Comparison of ENCODE assay signal across 14 cellular contexts in genomic region chr12:53060064-53060720, GRCh38. TPM values are rescaled to one million over a fixed set of nuclear protein-coding genes. Genes with fewer than 3 reads are reported as not detected.
DNase-seq lines count a peak whose midpoint lies in the region; ATAC-seq and TF ChIP-seq lines count a peak whose summit lies in the region.
"Had no signal": no experiment of that assay in that cellular context is flagged by ENCODE, and none has a peak within 500 bp of the region (broad histone marks: within the 10 kb centered on the region; RNA-seq: fewer than 3 reads in every experiment).

No MANE protein-coding gene starts in this region.

- no peak for ATAC-seq in activated naive CD8-positive, alpha-beta T cell treated with anti-CD3 and anti-CD28 coated beads, Interleukin-2, amount 10 ng/mL, durations not matched to agents 7 days and 5 days (ENCODE audit: low read depth)
- no peak for ATAC-seq in effector memory CD8-positive, alpha-beta T cell (replicated peaks)
- ATAC-seq in GM21737 (IDR thresholded peaks at IDR 0.05; ENCODE audit: unreplicated experiment), result no peak
- ATAC-seq: naive thymus-derived CD8-positive, alpha-beta T cell had no signal

- peaks cover 0 to 2% of the 10 kb centered on the region in 2 donors for H3K4me1 ChIP-seq in neuronal stem cell (ENCODE audit: control insufficient read depth in 2 of 2, insufficient read depth in 1 of 2, low read depth in 1 of 2, low read length in 2 of 2)
- peaks cover 0 to 100% (median 48%) of the 10 kb centered on the region in 4 donors for H3K4me1 ChIP-seq in tibial nerve

- no peak overlapping the region for H4K91ac ChIP-seq in neuronal stem cell (ENCODE audit: low read depth, low read length, poor library complexity)

- H2BK120ac ChIP-seq in neuronal stem cell (ENCODE audit: low read depth, low read length), result peak overlapping the region; percentile 72

- no peak overlapping the region for H2AFZ ChIP-seq in neuronal stem cell (ENCODE audit: low read length)

- no CpG with 5 or more reads among the region's 17 CpGs for WGBS in neuronal stem cell (ENCODE audit: extremely low coverage in 2 of 2, insufficient read length in 2 of 2, insufficient replicate concordance in 1 of 2), 2 donors
- 78 to 86% methylated on average over 15 to 17 of the region's 17 CpGs for WGBS in tibial nerve, 2 donors

- H3K23ac ChIP-seq in neuronal stem cell (ENCODE audit: low read depth, low read length, poor library complexity), result peak overlapping the region; percentile 89

- no peaks in the 10 kb centered on the region for H3K9me3 Mint-ChIP-seq in activated naive CD8-positive, alpha-beta T cell treated with anti-CD3 and anti-CD28 coated beads, Interleukin-2, amount 10 ng/mL, durations not matched to agents 7 days and 5 days
- H3K9me3 Mint-ChIP-seq in activated naive CD8-positive, alpha-beta T cell treated with anti-CD3 and anti-CD28 coated beads for 36 hours, result no peaks in the 10 kb centered on the region
- H3K9me3 Mint-ChIP-seq in effector memory CD8-positive, alpha-beta T cell, result no peaks in the 10 kb centered on the region
- H3K9me3 Mint-ChIP-seq: naive thymus-derived CD8-positive, alpha-beta T cell had no signal

- peak overlapping the region; percentile 84 for H2BK12ac ChIP-seq in neuronal stem cell (ENCODE audit: low read length)

- H3K4me1 Mint-ChIP-seq in activated naive CD8-positive, alpha-beta T cell treated with anti-CD3 and anti-CD28 coated beads, Interleukin-2, amount 10 ng/mL, durations not matched to agents 7 days and 5 days, result no peaks in the 10 kb centered on the region
- H3K4me1 Mint-ChIP-seq in activated naive CD8-positive, alpha-beta T cell treated with anti-CD3 and anti-CD28 coated beads for 36 hours, result no peaks in the 10 kb centered on the region
- H3K4me1 Mint-ChIP-seq in effector memory CD8-positive, alpha-beta T cell (ENCODE audit: low read depth in 2 of 2), result peaks cover 7 to 8% of the 10 kb centered on the region in 2 donors

- H3K36me3 ChIP-seq in neuronal stem cell (replicated peaks in 1 of 2; ENCODE audit: control insufficient read depth in 2 of 2, insufficient read depth in 2 of 2, low read length in 2 of 2), result peaks cover 0 to 6% of the 10 kb centered on the region in 2 donors
- peaks cover 10 to 100% (median 11%) of the 10 kb centered on the region in 3 donors for H3K36me3 ChIP-seq in tibial nerve

- no peak overlapping the region for H3K4ac ChIP-seq in neuronal stem cell (ENCODE audit: low read length)

- peak; percentile 27 for DNase-seq in activated naive CD8-positive, alpha-beta T cell treated with anti-CD3 and anti-CD28 coated beads, Interleukin-2, amount 10 ng/mL, durations not matched to agents 7 days and 5 days
- no peak for DNase-seq in activated naive CD8-positive, alpha-beta T cell treated with anti-CD3 and anti-CD28 coated beads for 36 hours
- DNase-seq in neuronal stem cell (ENCODE audit: low spot score) (no peak), tibial nerve (ENCODE audit: low spot score in 2 of 2) (peak in 1 of 2 donors; percentile 11)
- no peak for DNase-seq in effector memory CD8-positive, alpha-beta T cell
- DNase-seq: activated naive CD4-positive, alpha-beta T cell treated with anti-CD3 and anti-CD28 coated beads, Interleukin-2, amount 50 U/mL, for 16 hours; GDM1; KG1; NCI-H1417 treated with DMSO at 0.1 percent for 48 hours; NCI-H446; SK-N-SH; small intestine had no signal

- H3K27me3 ChIP-seq in neuronal stem cell (ENCODE audit: control insufficient read depth in 3 of 3, insufficient read depth in 3 of 3, low read depth in 1 of 3, low read length in 3 of 3), result no peaks in the 10 kb centered on the region
- no peaks in the 10 kb centered on the region for H3K27me3 ChIP-seq in tibial nerve

- no peaks in the 10 kb centered on the region for H3K79me1 ChIP-seq in neuronal stem cell (ENCODE audit: low read depth, low read length)

- H3K27me3 Mint-ChIP-seq in activated naive CD8-positive, alpha-beta T cell treated with anti-CD3 and anti-CD28 coated beads, Interleukin-2, amount 10 ng/mL, durations not matched to agents 7 days and 5 days, result peaks cover 5% of the 10 kb centered on the region
- no peaks in the 10 kb centered on the region for H3K27me3 Mint-ChIP-seq in activated naive CD8-positive, alpha-beta T cell treated with anti-CD3 and anti-CD28 coated beads for 36 hours
- H3K27me3 Mint-ChIP-seq in effector memory CD8-positive, alpha-beta T cell, result peaks cover 0 to 11% of the 10 kb centered on the region in 2 donors

- H3K27ac Mint-ChIP-seq in activated naive CD8-positive, alpha-beta T cell treated with anti-CD3 and anti-CD28 coated beads, Interleukin-2, amount 10 ng/mL, durations not matched to agents 7 days and 5 days, result no peak overlapping the region
- no peak overlapping the region for H3K27ac Mint-ChIP-seq in activated naive CD8-positive, alpha-beta T cell treated with anti-CD3 and anti-CD28 coated beads for 36 hours
- peak overlapping the region in 1 of 2 donors; percentile 60 for H3K27ac Mint-ChIP-seq in effector memory CD8-positive, alpha-beta T cell

- peak overlapping the region; percentile 92 for H3K18ac ChIP-seq in neuronal stem cell (ENCODE audit: low read length)

- H3K4me3 ChIP-seq in neuronal stem cell (ENCODE audit: low read length in 2 of 2) (no peak overlapping the region), tibial nerve (no peak overlapping the region)

- H2AK5ac ChIP-seq in neuronal stem cell (ENCODE audit: low read depth, low read length), result peak overlapping the region; percentile 97

- peak overlapping the region; percentile 87 for H2BK15ac ChIP-seq in neuronal stem cell (ENCODE audit: low read length)

- H3K9ac ChIP-seq in neuronal stem cell (ENCODE audit: low read depth, low read length, poor library complexity), result peak overlapping the region; percentile 21
- H3K9ac ChIP-seq: SK-N-SH had no signal

- no peak for TF ChIP-seq EP300 in tibial nerve (IDR thresholded peaks at IDR 0.05)

- no peak overlapping the region for H3K4me2 ChIP-seq in neuronal stem cell (ENCODE audit: insufficient read depth, low read length, poor library complexity, severe bottlenecking)
- H3K4me2 ChIP-seq: SK-N-SH had no signal

- H3K4me3 Mint-ChIP-seq in activated naive CD8-positive, alpha-beta T cell treated with anti-CD3 and anti-CD28 coated beads, Interleukin-2, amount 10 ng/mL, durations not matched to agents 7 days and 5 days, result no peak overlapping the region
- no peak overlapping the region for H3K4me3 Mint-ChIP-seq in activated naive CD8-positive, alpha-beta T cell treated with anti-CD3 and anti-CD28 coated beads for 36 hours
- no peak overlapping the region for H3K4me3 Mint-ChIP-seq in effector memory CD8-positive, alpha-beta T cell
- H3K4me3 Mint-ChIP-seq: naive thymus-derived CD8-positive, alpha-beta T cell had no signal

- TF ChIP-seq POLR2A in tibial nerve (IDR thresholded peaks at IDR 0.05), result no peak

- TF ChIP-seq CTCF in tibial nerve (IDR thresholded peaks at IDR 0.05), result no peak

- POLR2A ChIA-PET in activated naive CD8-positive, alpha-beta T cell treated with anti-CD3 and anti-CD28 coated beads, Interleukin-2, amount 10 ng/mL, durations not matched to agents 7 days and 5 days (lab: Charles Lee), result interaction anchor here (0.6 to 1.4 kb wide), 4 partner anchors 19 to 449 kb away, joined by 3 to 5 read pairs (median 4); partner anchors contain the start of genes SOAT2 and SPRYD3

- H3K27ac ChIP-seq in neuronal stem cell (replicated peaks; ENCODE audit: low read length) (no peak overlapping the region), tibial nerve (peak overlapping the region; percentile 36 to 100 (median 74))

- H3K9me3 ChIP-seq in neuronal stem cell (replicated peaks in 1 of 2; ENCODE audit: control insufficient read depth in 2 of 2, insufficient read depth in 1 of 2, low read depth in 1 of 2, low read length in 2 of 2) (no peaks in the 10 kb centered on the region), tibial nerve (no peaks in the 10 kb centered on the region)
- H3K9me3 ChIP-seq: SK-N-SH had no signal

- H4K8ac ChIP-seq in neuronal stem cell (ENCODE audit: low read depth, low read length), result no peak overlapping the region

- peaks cover 8% of the 10 kb centered on the region for H3K36me3 Mint-ChIP-seq in activated naive CD8-positive, alpha-beta T cell treated with anti-CD3 and anti-CD28 coated beads, Interleukin-2, amount 10 ng/mL, durations not matched to agents 7 days and 5 days
- H3K36me3 Mint-ChIP-seq in activated naive CD8-positive, alpha-beta T cell treated with anti-CD3 and anti-CD28 coated beads for 36 hours, result peaks cover 2% of the 10 kb centered on the region
- H3K36me3 Mint-ChIP-seq in effector memory CD8-positive, alpha-beta T cell (ENCODE audit: insufficient read depth), result peaks cover 12% of the 10 kb centered on the region

- H3K14ac ChIP-seq in neuronal stem cell (ENCODE audit: low read length), result peak overlapping the region; percentile 71

- H2BK5ac ChIP-seq in neuronal stem cell (ENCODE audit: low read length), result no peak overlapping the region

RNA-seq across cellular contexts. Expression of gene TNS2, which starts 10.3 kb away (rescaled TPM):
- total RNA-seq in activated naive CD8-positive, alpha-beta T cell treated with anti-CD3 and anti-CD28 coated beads, Interleukin-2, amount 10 ng/mL, durations not matched to agents 7 days and 5 days, result 1 to 10 TPM; 1.9 to 3.0 TPM
- total RNA-seq in activated naive CD8-positive, alpha-beta T cell treated with anti-CD3 and anti-CD28 coated beads for 36 hours, result 1 to 10 TPM; 1.5 to 2.6 TPM
- 1.6 TPM for polyA plus RNA-seq in neuronal stem cell (2013, experiment 1 of 2)
- 0.83 TPM for polyA plus RNA-seq in neuronal stem cell (2013, experiment 2 of 2)
- total RNA-seq in tibial nerve, result 100 to 1,000 TPM; 411 to 653 (median 546) TPM

RNA-seq across cellular contexts. Expression of gene SPRYD3, which starts 19.0 kb away (rescaled TPM):
- 10 to 100 TPM; 34.4 to 37.8 TPM for total RNA-seq in activated naive CD8-positive, alpha-beta T cell treated with anti-CD3 and anti-CD28 coated beads, Interleukin-2, amount 10 ng/mL, durations not matched to agents 7 days and 5 days
- total RNA-seq in activated naive CD8-positive, alpha-beta T cell treated with anti-CD3 and anti-CD28 coated beads for 36 hours, result 10 to 100 TPM; 23.5 to 25.7 TPM
- 3.1 TPM for polyA plus RNA-seq in neuronal stem cell (2013, experiment 1 of 2)
- polyA plus RNA-seq in neuronal stem cell (2013, experiment 2 of 2), result 3.1 TPM
- total RNA-seq in tibial nerve, result 10 to 100 TPM; 51.8 to 57.0 (median 54.3) TPM

RNA-seq across cellular contexts. Expression of gene IGFBP6, which starts 37.3 kb away (rescaled TPM):
- 1 to 10 TPM; 2.0 to 2.3 TPM for total RNA-seq in activated naive CD8-positive, alpha-beta T cell treated with anti-CD3 and anti-CD28 coated beads, Interleukin-2, amount 10 ng/mL, durations not matched to agents 7 days and 5 days
- total RNA-seq in activated naive CD8-positive, alpha-beta T cell treated with anti-CD3 and anti-CD28 coated beads for 36 hours, result 1 to 10 TPM; 1.9 to 2.2 TPM
- 0.43 TPM for polyA plus RNA-seq in neuronal stem cell (2013, experiment 1 of 2)
- 0.53 TPM for polyA plus RNA-seq in neuronal stem cell (2013, experiment 2 of 2)
- total RNA-seq in tibial nerve, result 1,000 to 10,000 TPM; 1,043 to 8,473 (median 5,787) TPM

RNA-seq across cellular contexts. Expression of gene SOAT2, which starts 43.1 kb away (rescaled TPM):
- 10 to 100 TPM in 1 of 2 experiments, 1 to 10 TPM in 1; 9.8 to 10.4 TPM for total RNA-seq in activated naive CD8-positive, alpha-beta T cell treated with anti-CD3 and anti-CD28 coated beads, Interleukin-2, amount 10 ng/mL, durations not matched to agents 7 days and 5 days
- 1 to 10 TPM; 3.1 to 3.8 TPM for total RNA-seq in activated naive CD8-positive, alpha-beta T cell treated with anti-CD3 and anti-CD28 coated beads for 36 hours
- polyA plus RNA-seq in neuronal stem cell (2013, experiment 1 of 2), result not detected
- not detected for polyA plus RNA-seq in neuronal stem cell (2013, experiment 2 of 2)
- 1 to 10 TPM in 1 of 4 donors, under 1 TPM in 3; 0.30 to 2.9 (median 0.72) TPM for total RNA-seq in tibial nerve

RNA-seq across cellular contexts. Expression of gene EIF4B, which starts 53.9 kb away (rescaled TPM):
- 100 to 1,000 TPM; 439 to 448 TPM for total RNA-seq in activated naive CD8-positive, alpha-beta T cell treated with anti-CD3 and anti-CD28 coated beads, Interleukin-2, amount 10 ng/mL, durations not matched to agents 7 days and 5 days
- total RNA-seq in activated naive CD8-positive, alpha-beta T cell treated with anti-CD3 and anti-CD28 coated beads for 36 hours, result 100 to 1,000 TPM; 704 to 720 TPM
- 468 TPM for polyA plus RNA-seq in neuronal stem cell (2013, experiment 1 of 2)
- 496 TPM for polyA plus RNA-seq in neuronal stem cell (2013, experiment 2 of 2)
- total RNA-seq in tibial nerve, result 100 to 1,000 TPM; 297 to 484 (median 401) TPM

Comparison
In these comparisons a context has a peak if more than half of its experiments do, and no peak if none do; other contexts are left out.
1. RNA of gene TNS2, which starts 10.3 kb away (total RNA-seq): 411 to 653 TPM in tibial nerve; 1.9 to 3.0 TPM in activated naive CD8-positive, alpha-beta T cell treated with anti-CD3 and anti-CD28 coated beads, Interleukin-2, amount 10 ng/mL, durations not matched to agents 7 days and 5 days and 1.5 to 2.6 TPM in activated naive CD8-positive, alpha-beta T cell treated with anti-CD3 and anti-CD28 coated beads for 36 hours; every median in the first group is over 100 times any median in the second.
2. RNA of gene IGFBP6, which starts 37.3 kb away (total RNA-seq): 1,043 to 8,473 TPM in tibial nerve; 2.0 to 2.3 TPM in activated naive CD8-positive, alpha-beta T cell treated with anti-CD3 and anti-CD28 coated beads, Interleukin-2, amount 10 ng/mL, durations not matched to agents 7 days and 5 days and 1.9 to 2.2 TPM in activated naive CD8-positive, alpha-beta T cell treated with anti-CD3 and anti-CD28 coated beads for 36 hours; every median in the first group is over 100 times any median in the second.